In genomic region chr5:185095-186070, GRCh38 we compare ENCODE assay signal across 1 cellular context.
TF ChIP-seq lines count a peak whose summit lies in the region.

No MANE protein-coding gene starts in this region.

TF ChIP-seq in HepG2, 621 proteins besides CTCF, POLR2A, EP300 and RAD21:
- TF ChIP-seq SIN3A (IDR thresholded peaks at IDR 0.05; ENCODE audit: borderline replicate concordance, low read depth, low read length) = no peak
- no peak for TF ChIP-seq YEATS2 (CRISPR knock-in tag; IDR thresholded peaks at IDR 0.05; ENCODE audit: borderline replicate concordance)
- no peak for TF ChIP-seq ZXDC (CRISPR knock-in tag; IDR thresholded peaks at IDR 0.05)
- no peak for TF ChIP-seq ZNF550 (CRISPR knock-in tag; IDR thresholded peaks at IDR 0.05; ENCODE audit: borderline replicate concordance)
- no peak for TF ChIP-seq MXD1 (CRISPR knock-in tag; IDR thresholded peaks at IDR 0.05)
- TF ChIP-seq KDM2A (CRISPR knock-in tag; IDR thresholded peaks at IDR 0.05; ENCODE audit: borderline replicate concordance, low read depth) = no peak
- TF ChIP-seq PAXIP1 (CRISPR knock-in tag; conservative IDR thresholded peaks at IDR 0.05) = no peak
- no peak for TF ChIP-seq ZNF687 (CRISPR knock-in tag; IDR thresholded peaks at IDR 0.05)
- TF ChIP-seq ZFP62 (CRISPR knock-in tag; IDR thresholded peaks at IDR 0.05) = no peak
